8 cellular contexts compared by ENCODE assay signal in the genomic region with DNA sequence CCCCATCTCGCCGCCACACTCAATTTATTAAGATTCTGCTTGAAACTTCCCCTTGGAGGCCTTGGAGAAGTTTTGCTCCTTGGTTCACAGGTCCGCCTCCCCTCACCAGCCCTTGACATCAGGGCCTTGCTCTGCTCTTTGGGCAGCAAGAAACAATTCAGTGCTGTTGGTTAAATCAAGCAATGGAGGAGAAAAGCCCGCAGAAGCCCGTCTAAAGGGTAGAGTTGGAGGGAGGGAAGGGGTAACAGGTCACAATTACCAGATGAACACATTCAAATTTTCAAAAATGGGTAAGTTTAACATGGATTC. TPM values are rescaled to one million over a fixed set of nuclear protein-coding genes. Genes with fewer than 3 reads are reported as not detected.
DNase-seq lines count a peak whose midpoint lies in the region; ATAC-seq and TF ChIP-seq lines count a peak whose summit lies in the region.

No MANE protein-coding gene starts in this region.

- H3K27me3 ChIP-seq in Peyer's patch (no peaks in the 10 kb centered on the region), mesenchymal stem cell (ENCODE audit: control insufficient read depth in 1 of 2, insufficient read depth in 1 of 2, low read length in 2 of 2) (no peaks in the 10 kb centered on the region), upper lobe of left lung (no peaks in the 10 kb centered on the region)

- peak overlapping the region; percentile 77 for H2BK15ac ChIP-seq in mesenchymal stem cell (ENCODE audit: low read depth, poor library complexity, severe bottlenecking)

- no peak for TF ChIP-seq EP300 in upper lobe of left lung (IDR thresholded peaks at IDR 0.05)

- peak overlapping the region; percentile 71 for H4K8ac ChIP-seq in mesenchymal stem cell (ENCODE audit: low read length)

- H3K4me3 ChIP-seq in Peyer's patch (peak overlapping the region; percentile 67 to 96 (median 74)), choroid plexus epithelial cell (ENCODE audit: low read depth, low read length) (peak overlapping the region; percentile 91), mesenchymal stem cell (ENCODE audit: insufficient read depth in 1 of 2, low read depth in 1 of 2, low read length in 2 of 2) (peak overlapping the region in 1 of 2 experiments; percentile 97), upper lobe of left lung (peak overlapping the region; percentile 53 to 93 (median 73))

- TF ChIP-seq CTCF in Peyer's patch (IDR thresholded peaks at IDR 0.05) (no peak), choroid plexus epithelial cell (conservative IDR thresholded peaks at IDR 0.05; ENCODE audit: low read depth, low read length) (no peak), upper lobe of left lung (IDR thresholded peaks at IDR 0.05) (no peak)

- H2BK12ac ChIP-seq in mesenchymal stem cell (ENCODE audit: low read length in 2 of 2) = peak overlapping the region in 1 of 2 experiments; percentile 51

- 100% methylated on average over 3 of the region's 5 CpGs for WGBS in mesenchymal stem cell
- WGBS in upper lobe of left lung, 2 donors = 12 to 18% methylated on average over 5 of the region's 5 CpGs

- no peak overlapping the region for H2AK5ac ChIP-seq in mesenchymal stem cell (ENCODE audit: low read length, severe bottlenecking)

- H3K4me1 ChIP-seq in Peyer's patch (peaks cover 0 to 29% (median 5%) of the 10 kb centered on the region in 4 donors), mesenchymal stem cell (ENCODE audit: control insufficient read depth, insufficient read depth, low read depth, low read length) (peaks cover 6% of the 10 kb centered on the region), upper lobe of left lung (peaks cover 45 to 56% (median 51%) of the 10 kb centered on the region in 4 donors)

- peak overlapping the region; percentile 96 for H3K9ac ChIP-seq in mesenchymal stem cell (ENCODE audit: low read length)

- peak; percentile 19 for DNase-seq in stimulated activated CD4-positive, alpha-beta T cell treated with anti-CD3 and anti-CD28 coated beads, Interleukin-4, amount 100 ng/mL, for 24 hours
- DNase-seq in stimulated activated CD4-positive, alpha-beta T cell treated with anti-CD3 and anti-CD28 coated beads, Interleukin-12 subunit alpha, Interleukin-12 subunit beta, amount 100 ng/mL, for 4 hours = no peak
- DNase-seq in Peyer's patch = peak in 1 of 3 donors; percentile 30
- no peak for DNase-seq in choroid plexus epithelial cell (ENCODE audit: low read depth)
- DNase-seq in mesenchymal stem cell = peak; percentile 37
- peak in 1 of 2 donors; percentile 37 for DNase-seq in upper lobe of left lung
- DNase-seq in G401 (ENCODE audit: low spot score) = no peak

- TF ChIP-seq POLR2A in Peyer's patch (IDR thresholded peaks at IDR 0.05) (no peak), upper lobe of left lung (IDR thresholded peaks at IDR 0.05) (no peak)

- H3K14ac ChIP-seq in mesenchymal stem cell (ENCODE audit: low read length in 2 of 2) = no peak overlapping the region

- H2BK5ac ChIP-seq in mesenchymal stem cell (ENCODE audit: low read depth, low read length, poor library complexity, severe bottlenecking) = no peak overlapping the region

- peak in 1 of 2 donors; percentile 45 for ATAC-seq in upper lobe of left lung (ENCODE audit: low FRiP score in 2 of 2)
- ATAC-seq in GM21390 (IDR thresholded peaks at IDR 0.05; ENCODE audit: unreplicated experiment) = no peak

- no peak overlapping the region for H2BK120ac ChIP-seq in mesenchymal stem cell (ENCODE audit: low read depth, low read length)

- no peak overlapping the region for H2AFZ ChIP-seq in mesenchymal stem cell (ENCODE audit: low read depth, low read length)

- H3K4me2 ChIP-seq in mesenchymal stem cell (ENCODE audit: low read length, poor library complexity, severe bottlenecking) = peak overlapping the region; percentile 78

- peaks cover 0 to 32% (median 0%) of the 10 kb centered on the region in 3 donors for H3K36me3 ChIP-seq in Peyer's patch
- H3K36me3 ChIP-seq in mesenchymal stem cell (ENCODE audit: control insufficient read depth in 1 of 2, insufficient read depth in 2 of 2, low read depth in 1 of 2, low read length in 2 of 2) = peaks cover 7 to 43% of the 10 kb centered on the region in 2 experiments
- peaks cover 4 to 40% (median 14%) of the 10 kb centered on the region in 4 donors for H3K36me3 ChIP-seq in upper lobe of left lung

- peaks cover 17% of the 10 kb centered on the region for H3K79me1 ChIP-seq in mesenchymal stem cell (replicated peaks; ENCODE audit: low read length, poor library complexity, severe bottlenecking)

- H4K91ac ChIP-seq in mesenchymal stem cell (ENCODE audit: low read length) = peak overlapping the region; percentile 65

- in situ Hi-C loops in G401 (cut with HindIII; ENCODE audit: low sequenced_read_pairs) = no loop called here

- H3K27ac ChIP-seq in Peyer's patch (peak overlapping the region; percentile 93 to 97 (median 94)), mesenchymal stem cell (ENCODE audit: low read length, poor library complexity, severe bottlenecking) (peak overlapping the region; percentile 22), upper lobe of left lung (peak overlapping the region; percentile 94 to 99 (median 96))

- peak overlapping the region; percentile 42 to 59 for H3K4ac ChIP-seq in mesenchymal stem cell (ENCODE audit: low read depth in 1 of 2, low read length in 2 of 2)

- H3K18ac ChIP-seq in mesenchymal stem cell (ENCODE audit: low read depth in 1 of 2, low read length in 2 of 2) = peak overlapping the region in 1 of 2 experiments; percentile 26

- H3K9me3 ChIP-seq in Peyer's patch = no peaks in the 10 kb centered on the region
- no peaks in the 10 kb centered on the region for H3K9me3 ChIP-seq in mesenchymal stem cell (ENCODE audit: control insufficient read depth, low read length)
- no peaks in the 10 kb centered on the region for H3K9me3 ChIP-seq in upper lobe of left lung

- no peak overlapping the region for H3K23ac ChIP-seq in mesenchymal stem cell (ENCODE audit: low read length in 2 of 2)

RNA-seq across cellular contexts. Expression of a gene that starts 0.4 kb away (rescaled TPM):
- 10 to 100 TPM; 26.4 to 38.8 (median 31.2) TPM for total RNA-seq in Peyer's patch
- 16.3 TPM for polyA plus RNA-seq in mesenchymal stem cell (2013, experiment 1 of 2)
- 16.5 TPM for polyA plus RNA-seq in mesenchymal stem cell (2013, experiment 2 of 2)
- total RNA-seq in upper lobe of left lung = 10 to 100 TPM; 49.2 to 70.8 (median 58.0) TPM
- total RNA-seq in G401 (2014; rRNA removed; shearing (Covaris generic)) = 3.8 and 4.1 TPM in 2 replicates

RNA-seq across cellular contexts. Expression of a gene that starts 0.5 kb away (rescaled TPM):
- total RNA-seq in Peyer's patch (10 to 100 TPM; 31.2 to 47.3 (median 33.7) TPM), upper lobe of left lung (10 to 100 TPM; 24.3 to 66.4 (median 51.8) TPM)
- polyA plus RNA-seq in mesenchymal stem cell (2013, experiment 1 of 2) = 17.9 TPM
- polyA plus RNA-seq in mesenchymal stem cell (2013, experiment 2 of 2) = 17.5 TPM
- total RNA-seq in G401 (2014; rRNA removed; shearing (Covaris generic)) = 4.9 and 5.3 TPM in 2 replicates

RNA-seq across cellular contexts. Expression of a gene that starts 13.8 kb away (rescaled TPM):
- total RNA-seq in Peyer's patch (100 to 1,000 TPM in 1 of 4 donors, 1 to 10 TPM in 3; 3.1 to 109 (median 6.5) TPM), upper lobe of left lung (10 to 100 TPM in 4 of 6 donors, 1 to 10 TPM in 2; 7.0 to 30.4 (median 12.3) TPM)
- 0.36 TPM for polyA plus RNA-seq in mesenchymal stem cell (2013, experiment 1 of 2)
- polyA plus RNA-seq in mesenchymal stem cell (2013, experiment 2 of 2) = 0.25 TPM
- total RNA-seq in G401 (2014; rRNA removed; shearing (Covaris generic)) = not detected in 2 replicates

RNA-seq across cellular contexts. Expression of a gene that starts 48.9 kb away (rescaled TPM):
- 10 to 100 TPM; 27.1 to 62.7 (median 43.9) TPM for total RNA-seq in Peyer's patch
- polyA plus RNA-seq in mesenchymal stem cell (2013, experiment 1 of 2) = 43.4 TPM
- 46.6 TPM for polyA plus RNA-seq in mesenchymal stem cell (2013, experiment 2 of 2)
- total RNA-seq in upper lobe of left lung = 100 to 1,000 TPM in 1 of 6 donors, 10 to 100 TPM in 5; 38.9 to 104 (median 43.4) TPM
- 30.8 and 58.9 TPM in 2 replicates for total RNA-seq in G401 (2014; rRNA removed; shearing (Covaris generic))

Comparison
In these comparisons a context has a peak if more than half of its experiments do, and no peak if none do; other contexts are left out.
1. DNase-seq: peak in stimulated activated CD4-positive, alpha-beta T cell treated with anti-CD3 and anti-CD28 coated beads, Interleukin-4, amount 100 ng/mL, for 24 hours (single experiment) and mesenchymal stem cell (single experiment); none in stimulated activated CD4-positive, alpha-beta T cell treated with anti-CD3 and anti-CD28 coated beads, Interleukin-12 subunit alpha, Interleukin-12 subunit beta, amount 100 ng/mL, for 4 hours (single experiment), choroid plexus epithelial cell (single experiment) and G401 (single experiment).
2. H3K27ac ChIP-seq: peak in every context shown above with its lines; median percentile 96 in upper lobe of left lung; 94 in Peyer's patch; 22 in mesenchymal stem cell.